Comparison of ENCODE assay signal across 12 cellular contexts in the genomic region with DNA sequence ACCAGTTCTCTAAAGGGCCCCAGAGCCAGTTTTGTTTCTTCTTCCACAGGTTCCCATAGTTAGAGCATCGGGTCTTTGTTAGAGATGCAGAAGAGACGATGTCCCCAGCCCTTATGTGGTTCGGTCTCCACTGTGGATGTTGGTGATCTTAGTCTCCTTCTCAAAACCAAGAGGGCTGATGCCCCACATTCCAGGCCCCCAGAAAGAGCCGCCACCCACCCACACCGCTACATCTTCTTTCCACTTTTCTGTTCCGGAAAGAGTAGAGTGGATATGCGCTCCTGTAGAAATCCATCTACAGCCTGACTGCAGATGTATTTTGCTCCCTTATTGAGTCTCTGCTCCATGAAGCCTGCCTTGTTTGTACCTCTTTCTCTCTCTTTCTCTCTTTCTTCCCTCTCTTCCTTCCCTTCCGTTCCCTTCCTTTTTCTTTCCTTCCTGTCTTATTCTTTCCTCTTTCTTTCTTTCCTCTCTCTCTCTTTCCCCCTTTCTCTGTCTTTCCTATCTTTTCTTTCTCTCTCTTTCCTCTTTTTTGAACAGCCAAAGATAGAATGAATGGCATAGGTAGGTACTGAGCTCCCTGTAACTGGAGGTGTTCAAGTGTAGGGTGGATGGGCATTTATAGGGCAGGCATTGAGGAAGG.
DNase-seq lines count a peak whose midpoint lies in the region; ATAC-seq and TF ChIP-seq lines count a peak whose summit lies in the region.
"Had no signal": no experiment of that assay in that cellular context is flagged by ENCODE, and none has a peak within 500 bp of the region (broad histone marks: within the 10 kb centered on the region; RNA-seq: fewer than 3 reads in every experiment).

No MANE protein-coding gene starts in this region.

- H3K9me3 Mint-ChIP-seq in progenitor cell of endocrine pancreas (ENCODE audit: low read depth) = no peaks in the 10 kb centered on the region
- H3K9me3 Mint-ChIP-seq in effector memory CD8-positive, alpha-beta T cell = no peaks in the 10 kb centered on the region
- H3K9me3 Mint-ChIP-seq: activated CD4-positive, alpha-beta memory T cell treated with anti-CD3 and anti-CD28 coated beads, Interleukin-2, amount 10 ng/mL, durations not matched to agents 7 days and 5 days; CD8-positive, alpha-beta memory T cell; IgD-negative memory B cell; natural killer cell had no signal

- no peak overlapping the region for H3K4me3 Mint-ChIP-seq in progenitor cell of endocrine pancreas (ENCODE audit: low read depth)
- H3K4me3 Mint-ChIP-seq in effector memory CD8-positive, alpha-beta T cell = peak overlapping the region in 1 of 2 donors; percentile 53
- H3K4me3 Mint-ChIP-seq: activated CD4-positive, alpha-beta memory T cell treated with anti-CD3 and anti-CD28 coated beads, Interleukin-2, amount 10 ng/mL, durations not matched to agents 7 days and 5 days; natural killer cell had no signal

- H3K27me3 Mint-ChIP-seq in progenitor cell of endocrine pancreas = no peaks in the 10 kb centered on the region
- no peaks in the 10 kb centered on the region for H3K27me3 Mint-ChIP-seq in effector memory CD8-positive, alpha-beta T cell
- H3K27me3 Mint-ChIP-seq: CD8-positive, alpha-beta memory T cell had no signal

- H3K36me3 ChIP-seq in A673 (ENCODE audit: insufficient read depth, low read length, poor library complexity, severe bottlenecking) (no peaks in the 10 kb centered on the region), Panc1 (ENCODE audit: control insufficient read depth, insufficient read depth, low read length) (no peaks in the 10 kb centered on the region)

- in situ Hi-C loops in Panc1 (cut with HindIII; ENCODE audit: low pct_unique_long_range_greater_than_20kb, low sequenced_read_pairs) = no loop called here

- H3K9me3 ChIP-seq in A673 (ENCODE audit: low read depth, low read length, poor library complexity, severe bottlenecking) (no peaks in the 10 kb centered on the region), Panc1 (ENCODE audit: control insufficient read depth, insufficient read depth, low read depth, low read length) (no peaks in the 10 kb centered on the region)

- POLR2A ChIA-PET in A673 (lab: Charles Lee; ENCODE audit: low non-redundant PET) (no interaction called here), Panc1 (lab: Charles Lee) (no interaction called here)

- peak overlapping the region; percentile 64 for H3K27ac ChIP-seq in A673 (ENCODE audit: low read depth, low read length, poor library complexity, severe bottlenecking)
- H3K27ac ChIP-seq in Panc1 (ENCODE audit: low read length) = peak overlapping the region; percentile 82
- H3K27ac ChIP-seq in epithelial cell of prostate = peak overlapping the region; percentile 63

- BruUV-seq in A673 (replicated peaks; lab: Mats Ljungman, UMichigan) (no TSS peak), Panc1 (replicated peaks; lab: Mats Ljungman, UMichigan) (no TSS peak)

- TF ChIP-seq CTCF in A673 (conservative IDR thresholded peaks at IDR 0.05; ENCODE audit: low read depth, low read length) (no peak), Panc1 (IDR thresholded peaks at IDR 0.05) (no peak), progenitor cell of endocrine pancreas (IDR thresholded peaks at IDR 0.05; ENCODE audit: unreplicated experiment) (no peak)

- peaks cover 41% of the 10 kb centered on the region for H3K4me1 Mint-ChIP-seq in progenitor cell of endocrine pancreas (ENCODE audit: low read depth)
- peaks cover 30 to 38% of the 10 kb centered on the region in 2 donors for H3K4me1 Mint-ChIP-seq in effector memory CD8-positive, alpha-beta T cell (ENCODE audit: low read depth in 2 of 2)

- no peak for ATAC-seq in Panc1
- no peak for ATAC-seq in HG02852 (IDR thresholded peaks at IDR 0.05; ENCODE audit: unreplicated experiment)
- no peak for ATAC-seq in HG02970 (IDR thresholded peaks at IDR 0.05; ENCODE audit: low FRiP score, unreplicated experiment)
- ATAC-seq in HG03354 (IDR thresholded peaks at IDR 0.05; ENCODE audit: poor library complexity, severe bottlenecking, unreplicated experiment) = no peak
- no peak for ATAC-seq in effector memory CD8-positive, alpha-beta T cell (replicated peaks)

- H3K27me3 ChIP-seq in A673 (replicated peaks; ENCODE audit: insufficient read depth, low read depth, low read length, poor library complexity) (no peaks in the 10 kb centered on the region), Panc1 (ENCODE audit: control insufficient read depth, insufficient read depth, low read length) (no peaks in the 10 kb centered on the region)

- intact Hi-C loops in A673 (cut with micrococcal nuclease; ENCODE audit: unreplicated experiment) = no loop called here
- intact Hi-C loops in Panc1 (cut with micrococcal nuclease; ENCODE audit: unreplicated experiment) = no loop called here

- peak overlapping the region; percentile 58 for H3K27ac Mint-ChIP-seq in progenitor cell of endocrine pancreas
- H3K27ac Mint-ChIP-seq in effector memory CD8-positive, alpha-beta T cell = no peak overlapping the region
- H3K27ac Mint-ChIP-seq: activated CD4-positive, alpha-beta memory T cell treated with anti-CD3 and anti-CD28 coated beads, Interleukin-2, amount 10 ng/mL, durations not matched to agents 7 days and 5 days; natural killer cell had no signal

- H3K4me3 ChIP-seq in A673 (ENCODE audit: low read depth, low read length, poor library complexity, severe bottlenecking) = no peak overlapping the region
- H3K4me3 ChIP-seq in Panc1 (ENCODE audit: low read depth in 2 of 2, low read length in 2 of 2) = no peak overlapping the region

- CTCF ChIA-PET in A673 (lab: Charles Lee) (interaction anchor here (0.6 kb wide), 1 partner anchor 170 kb away, joined by 3 read pairs; no protein-coding TSS in a partner anchor), Panc1 (lab: Charles Lee) (no interaction called here)

- H3K36me3 Mint-ChIP-seq in progenitor cell of endocrine pancreas (ENCODE audit: insufficient read depth) = no peaks in the 10 kb centered on the region
- no peaks in the 10 kb centered on the region for H3K36me3 Mint-ChIP-seq in effector memory CD8-positive, alpha-beta T cell (ENCODE audit: insufficient read depth)
- H3K36me3 Mint-ChIP-seq: CD8-positive, alpha-beta memory T cell; natural killer cell had no signal

- DNase-seq in A673 (ENCODE audit: low spot score) (no peak), Panc1 (ENCODE audit: low read depth, low spot score) (no peak), epithelial cell of prostate (ENCODE audit: low read depth, low spot score) (no peak), progenitor cell of endocrine pancreas (ENCODE audit: low spot score, unreplicated experiment) (no peak)
- no peak for DNase-seq in effector memory CD8-positive, alpha-beta T cell
- DNase-seq: activated CD4-positive, alpha-beta memory T cell treated with anti-CD3 and anti-CD28 coated beads, Interleukin-2, amount 10 ng/mL, durations not matched to agents 7 days and 5 days; natural killer cell had no signal

- H3K4me1 ChIP-seq in A673 (ENCODE audit: insufficient read depth, low read length, poor library complexity, severe bottlenecking) (peaks cover 34% of the 10 kb centered on the region), Panc1 (ENCODE audit: control insufficient read depth, insufficient read depth, low read length) (peaks cover 70% of the 10 kb centered on the region)
